8 cellular contexts compared by ENCODE assay signal in the genomic region with DNA sequence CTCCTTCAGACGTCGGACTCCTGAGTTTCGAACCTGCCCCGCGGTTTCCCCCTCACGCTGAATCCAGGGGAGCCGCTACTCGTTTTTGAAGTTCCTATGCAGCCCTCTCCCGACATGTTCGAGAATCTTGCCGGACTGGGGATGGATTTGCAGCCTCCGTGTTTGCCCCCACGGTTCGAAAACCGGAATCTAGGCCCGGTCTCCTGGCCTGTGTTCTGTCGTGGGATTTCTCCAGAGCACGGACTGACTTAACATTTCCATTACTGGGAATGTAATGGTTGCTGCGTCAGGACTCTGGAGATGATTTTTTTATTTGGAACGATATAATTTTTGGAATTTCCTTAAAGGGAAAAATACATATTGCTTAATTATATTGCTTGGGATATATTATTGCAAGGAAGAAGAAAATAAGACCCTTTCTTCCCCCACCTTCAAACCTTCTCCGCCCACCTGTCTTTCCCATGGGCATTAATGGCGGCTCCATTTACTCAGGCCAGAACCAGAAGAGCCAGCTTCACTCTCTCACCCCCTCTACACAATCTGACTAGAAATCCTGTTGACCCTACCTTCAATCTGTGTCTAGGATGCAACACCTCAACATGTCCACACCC. TPM values are rescaled to one million over a fixed set of nuclear protein-coding genes. Genes with fewer than 3 reads are reported as not detected.
DNase-seq lines count a peak whose midpoint lies in the region; ATAC-seq and TF ChIP-seq lines count a peak whose summit lies in the region.

No MANE protein-coding gene starts in this region.

- POLR2A ChIA-PET in CD8-positive, alpha-beta T cell (lab: Charles Lee): interaction anchor here (0.6 to 8.8 kb wide), 18 partner anchors 10 to 450 kb away, joined by 3 to 134 read pairs (median 4); partner anchors contain the start of genes MGAT1, TRIM52 and ZFP62
- POLR2A ChIA-PET in GM10248 (lab: Yijun Ruan, JAX): interaction anchor here (1.0 kb wide), 2 partner anchors 20 to 21 kb away, joined by 4 to 7 read pairs; no protein-coding TSS in a partner anchor

- H3K36me3 ChIP-seq in CD8-positive, alpha-beta T cell (ENCODE audit: insufficient read depth, low read length): no peaks in the 10 kb centered on the region
- H3K36me3 ChIP-seq in ectodermal cell (ENCODE audit: control insufficient read depth, insufficient read depth, low read length): no peaks in the 10 kb centered on the region
- no peaks in the 10 kb centered on the region for H3K36me3 ChIP-seq in neural progenitor cell

- peak overlapping the region; percentile 84 for H3K4me3 Mint-ChIP-seq in CD8-positive, alpha-beta T cell
- peak overlapping the region; percentile 88 for H3K4me3 Mint-ChIP-seq in neural progenitor cell

- H4K20me1 ChIP-seq in neural progenitor cell (ENCODE audit: low read depth): no peaks in the 10 kb centered on the region

- ATAC-seq in CD8-positive, alpha-beta T cell: no peak
- ATAC-seq in GM18870 (IDR thresholded peaks at IDR 0.05; ENCODE audit: unreplicated experiment): no peak
- no peak for ATAC-seq in GM21737 (IDR thresholded peaks at IDR 0.05; ENCODE audit: unreplicated experiment)

- no peak for TF ChIP-seq CTCF in CD8-positive, alpha-beta T cell (IDR thresholded peaks at IDR 0.05)
- TF ChIP-seq CTCF in neural progenitor cell (IDR thresholded peaks at IDR 0.05) (no peak), GM10248 (IDR thresholded peaks at IDR 0.05; ENCODE audit: control extremely low read depth, extremely low read depth, low read depth, missing control alignments) (no peak)

- no peaks in the 10 kb centered on the region for H3K27me3 Mint-ChIP-seq in CD8-positive, alpha-beta T cell (ENCODE audit: low read depth)
- peaks cover 2% of the 10 kb centered on the region for H3K27me3 Mint-ChIP-seq in neural progenitor cell (ENCODE audit: insufficient read depth, low read depth)

- peak overlapping the region; percentile 78 for H3K4me2 ChIP-seq in neural progenitor cell

- no peak for DNase-seq in CD8-positive, alpha-beta T cell
- DNase-seq in MV-4-11 (lab: John Stamatoyannopoulos, UW) (peak; percentile 52), neural progenitor cell (ENCODE audit: low spot score) (no peak), amniotic stem cell (lab: John Stamatoyannopoulos, UW) (no peak), GM10248 (ENCODE audit: extremely low spot score) (no peak)

- intact Hi-C loops in CD8-positive, alpha-beta T cell (cut with DNase I, micrococcal nuclease): loop anchor here (2.0 to 10.0 kb wide), 3 partner anchors 126 to 519 kb away; partner anchors contain the start of genes MAPK9 (in 1 of the 2) and TRIM41 (in 1 of the 2)

- H2AFZ ChIP-seq in neural progenitor cell (replicated peaks): peak overlapping the region; percentile 84

- no peaks in the 10 kb centered on the region for H3K27me3 ChIP-seq in CD8-positive, alpha-beta T cell (ENCODE audit: insufficient read depth, low read length)
- H3K27me3 ChIP-seq in ectodermal cell (ENCODE audit: control insufficient read depth, insufficient read depth, low read length, poor library complexity, severe bottlenecking): no peaks in the 10 kb centered on the region
- H3K27me3 ChIP-seq in neural progenitor cell: no peaks in the 10 kb centered on the region

- H3K79me2 ChIP-seq in neural progenitor cell (ENCODE audit: low read depth): peaks cover 35% of the 10 kb centered on the region

- 16 to 18% methylated on average over 21 to 22 of the region's 22 CpGs for WGBS in ectodermal cell, 2 experiments

- CTCF ChIA-PET in CD8-positive, alpha-beta T cell (lab: Charles Lee): interaction anchor here (0.9 to 5.9 kb wide), 4 partner anchors 8 to 23 kb away, joined by 3 to 35 read pairs (median 3); partner anchors contain the start of gene MGAT1
- CTCF ChIA-PET in GM10248 (lab: Yijun Ruan, JAX): interaction anchor here (1.0 kb wide), 1 partner anchor 10 kb away, joined by 3 read pairs; no protein-coding TSS in a partner anchor

- peaks cover 44% of the 10 kb centered on the region for H3K4me1 ChIP-seq in CD8-positive, alpha-beta T cell (ENCODE audit: insufficient read depth, low read length)
- H3K4me1 ChIP-seq in ectodermal cell (ENCODE audit: control insufficient read depth, insufficient read depth, low read length): peaks cover 12% of the 10 kb centered on the region
- H3K4me1 ChIP-seq in neural progenitor cell: peaks cover 28% of the 10 kb centered on the region

- H3K9ac ChIP-seq in neural progenitor cell: peak overlapping the region; percentile 33

- H3K4me1 Mint-ChIP-seq in CD8-positive, alpha-beta T cell (ENCODE audit: low read depth): peaks cover 67% of the 10 kb centered on the region
- H3K4me1 Mint-ChIP-seq in neural progenitor cell: peaks cover 51% of the 10 kb centered on the region

- H3F3A ChIP-seq in neural progenitor cell (ENCODE audit: low read depth): peaks cover 32% of the 10 kb centered on the region

- H3K4me3 ChIP-seq in CD8-positive, alpha-beta T cell (ENCODE audit: low read depth, low read length): peak overlapping the region; percentile 96
- H3K4me3 ChIP-seq in ectodermal cell (ENCODE audit: insufficient read depth, low read depth, low read length): peak overlapping the region; percentile 82
- peak overlapping the region; percentile 85 for H3K4me3 ChIP-seq in neural progenitor cell

- no peaks in the 10 kb centered on the region for H3K9me3 ChIP-seq in CD8-positive, alpha-beta T cell (ENCODE audit: low read length)
- H3K9me3 ChIP-seq in ectodermal cell (ENCODE audit: control insufficient read depth, low read length) (no peaks in the 10 kb centered on the region), neural progenitor cell (ENCODE audit: low read depth) (no peaks in the 10 kb centered on the region)

- peaks cover 10% of the 10 kb centered on the region for H3K36me3 Mint-ChIP-seq in CD8-positive, alpha-beta T cell
- no peaks in the 10 kb centered on the region for H3K36me3 Mint-ChIP-seq in neural progenitor cell

- H3K9me3 Mint-ChIP-seq in CD8-positive, alpha-beta T cell: no peaks in the 10 kb centered on the region
- no peaks in the 10 kb centered on the region for H3K9me3 Mint-ChIP-seq in neural progenitor cell

- peak overlapping the region; percentile 100 for H3K27ac Mint-ChIP-seq in CD8-positive, alpha-beta T cell
- H3K27ac Mint-ChIP-seq in neural progenitor cell: peak overlapping the region; percentile 97

- H3K27ac ChIP-seq in CD8-positive, alpha-beta T cell (ENCODE audit: low read depth, low read length): peak overlapping the region; percentile 98
- H3K27ac ChIP-seq in ectodermal cell (ENCODE audit: insufficient read depth, low read depth, low read length, poor library complexity, severe bottlenecking) (peak overlapping the region; percentile 86), neural progenitor cell (peak overlapping the region; percentile 76)

RNA-seq across cellular contexts. Expression of gene MGAT1, which starts 8.5 kb away (rescaled TPM):
- 10 to 100 TPM; 43.5 to 47.5 TPM for total RNA-seq in CD8-positive, alpha-beta T cell
- 80.0 TPM for polyA plus RNA-seq in ectodermal cell (2013, experiment 1 of 4)
- 82.0 TPM for polyA plus RNA-seq in ectodermal cell (2013, experiment 2 of 4)
- 50.9 TPM for polyA plus RNA-seq in ectodermal cell (2013, experiment 3 of 4)
- 56.3 TPM for polyA plus RNA-seq in ectodermal cell (2013, experiment 4 of 4)
- 31.8 and 67.8 TPM in 2 replicates for total RNA-seq in neural progenitor cell (ENCODE audit: low replicate concordance)

RNA-seq across cellular contexts. Expression of gene ZFP62, which starts 50.0 kb away (rescaled TPM):
- 10 to 100 TPM; 13.7 to 13.9 TPM for total RNA-seq in CD8-positive, alpha-beta T cell
- polyA plus RNA-seq in ectodermal cell (2013, experiment 1 of 4): 49.8 TPM
- polyA plus RNA-seq in ectodermal cell (2013, experiment 2 of 4): 49.1 TPM
- 41.8 TPM for polyA plus RNA-seq in ectodermal cell (2013, experiment 3 of 4)
- polyA plus RNA-seq in ectodermal cell (2013, experiment 4 of 4): 55.1 TPM
- 47.2 and 65.4 TPM in 2 replicates for total RNA-seq in neural progenitor cell (ENCODE audit: low replicate concordance)
